Comparison of ENCODE assay signal across 13 cellular contexts in the genomic region with DNA sequence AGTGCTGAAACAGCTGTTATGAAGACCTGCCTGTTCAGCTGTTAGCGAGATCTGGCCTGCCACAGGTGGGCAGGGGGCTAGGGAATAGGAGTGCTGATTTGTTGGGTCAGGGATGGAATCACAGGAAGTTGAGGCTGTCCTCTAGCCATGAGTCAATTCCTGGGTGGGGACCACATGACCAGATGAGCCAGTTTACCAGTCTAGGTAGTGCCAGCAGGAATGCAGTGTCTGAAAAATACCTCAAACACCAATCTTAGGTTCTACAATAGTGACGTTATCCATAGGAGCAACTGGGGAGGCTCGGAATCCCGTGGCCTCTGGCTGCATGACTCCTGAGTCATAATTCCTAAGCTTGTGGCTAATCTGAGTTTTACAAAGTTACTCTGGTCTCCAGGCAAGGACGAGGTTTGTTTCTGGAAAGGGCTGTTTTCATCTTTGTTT. TPM values are rescaled to one million over a fixed set of nuclear protein-coding genes. Genes with fewer than 3 reads are reported as not detected.
A peak's percentile ranks its signal among the peaks of the same experiment; 100 is the strongest.
DNase-seq lines count a peak whose midpoint lies in the region; ATAC-seq, FAIRE-seq and TF ChIP-seq lines count a peak whose summit lies in the region.
"Had no signal": no experiment of that assay in that cellular context is flagged by ENCODE, and none has a peak within 500 bp of the region (broad histone marks: within the 10 kb centered on the region; RNA-seq: fewer than 3 reads in every experiment).

No MANE protein-coding gene starts in this region.

- no peaks in the 10 kb centered on the region for H3K4me1 Mint-ChIP-seq in glutamatergic neuron (ENCODE audit: low read depth, unreplicated experiment)
- H3K4me1 Mint-ChIP-seq: B cell had no signal

- no peaks in the 10 kb centered on the region for H3K36me3 Mint-ChIP-seq in glutamatergic neuron (ENCODE audit: unreplicated experiment)

- DNase-seq in heart right ventricle = no peak
- no peak for DNase-seq in left cardiac atrium
- DNase-seq in mammary epithelial cell = peak; percentile 97
- DNase-seq in kidney epithelial cell (ENCODE audit: low read depth) = peak; percentile 97
- DNase-seq in urothelium cell line (ENCODE audit: low spot score) = peak; percentile 84
- no peak for DNase-seq in glutamatergic neuron
- no peak for DNase-seq in stimulated activated CD4-positive, alpha-beta T cell treated with anti-CD3 and anti-CD28 coated beads, Interleukin-2, amount 100 ng/mL, for 48 hours
- no peak for DNase-seq in D341Med (ENCODE audit: low spot score)
- DNase-seq: activated CD4-positive, alpha-beta T cell treated with anti-CD3 and anti-CD28 coated beads for 1 hour; adrenal gland had no signal

- no peaks in the 10 kb centered on the region for H3K27me3 ChIP-seq in heart right ventricle
- H3K27me3 ChIP-seq in mammary epithelial cell (ENCODE audit: insufficient read depth, low read length) = no peaks in the 10 kb centered on the region
- H3K27me3 ChIP-seq in kidney epithelial cell (ENCODE audit: control insufficient read depth, insufficient read depth, low read length) = no peaks in the 10 kb centered on the region
- H3K27me3 ChIP-seq: adrenal gland had no signal

- H3K4me2 ChIP-seq in mammary epithelial cell (ENCODE audit: insufficient read depth, low read depth, low read length) = peak overlapping the region; percentile 25

- peak overlapping the region; percentile 50 for H2AFZ ChIP-seq in mammary epithelial cell (ENCODE audit: low read depth, low read length)

- no TSS peak for BruUV-seq in mammary epithelial cell (replicated peaks; lab: Mats Ljungman, UMichigan)

- dilution Hi-C loops in mammary epithelial cell (cut with HindIII; ENCODE audit: low sequenced_read_pairs) = no loop called here

- H3K9ac ChIP-seq in mammary epithelial cell (ENCODE audit: insufficient read depth, low read length) = peak overlapping the region; percentile 54

- no peaks in the 10 kb centered on the region for H3K9me3 Mint-ChIP-seq in glutamatergic neuron (ENCODE audit: unreplicated experiment)

- H3K4me3 Mint-ChIP-seq in glutamatergic neuron (ENCODE audit: unreplicated experiment) = no peak overlapping the region
- H3K4me3 Mint-ChIP-seq: B cell had no signal

- no peaks in the 10 kb centered on the region for H3K79me2 ChIP-seq in mammary epithelial cell (ENCODE audit: insufficient read depth, low read length)

- TF ChIP-seq CTCF in heart right ventricle (IDR thresholded peaks at IDR 0.05) (no peak), mammary epithelial cell (conservative IDR thresholded peaks at IDR 0.05 in 1 of 2, IDR thresholded peaks at IDR 0.05 in 1 of 2; ENCODE audit: extremely low read depth in 1 of 2, insufficient read depth in 1 of 2, low read depth in 1 of 2, low read length in 2 of 2) (no peak), kidney epithelial cell (IDR thresholded peaks at IDR 0.05; ENCODE audit: insufficient read depth, low read length, poor library complexity, severe bottlenecking) (no peak), glutamatergic neuron (IDR thresholded peaks at IDR 0.05; ENCODE audit: partially characterized antibody, unreplicated experiment) (no peak)

- intact Hi-C loops in heart right ventricle (cut with DNase I) = no loop called here
- intact Hi-C loops in left cardiac atrium (cut with DNase I) = no loop called here
- intact Hi-C loops in mammary epithelial cell (cut with micrococcal nuclease) = loop anchor here (1.0 to 2.0 kb wide), 2 partner anchors 31 to 119 kb away; no protein-coding TSS in a partner anchor

- H3K9me3 ChIP-seq in heart right ventricle (no peaks in the 10 kb centered on the region), mammary epithelial cell (replicated peaks; ENCODE audit: insufficient read depth, low read length) (no peaks in the 10 kb centered on the region)
- H3K9me3 ChIP-seq: adrenal gland, HAP-1 had no signal

- CTCF ChIA-PET in mammary epithelial cell (lab: Charles Lee; ENCODE audit: low non-redundant PET) = no interaction called here

- no peaks in the 10 kb centered on the region for H3K27me3 Mint-ChIP-seq in glutamatergic neuron (ENCODE audit: unreplicated experiment)

- no peak overlapping the region for H3K27ac Mint-ChIP-seq in glutamatergic neuron (ENCODE audit: unreplicated experiment)
- H3K27ac Mint-ChIP-seq: B cell had no signal

- WGBS in heart right ventricle, 2 donors = 63 to 73% methylated on average over 5 of the region's 5 CpGs
- 23% methylated on average over 4 of the region's 5 CpGs for WGBS in mammary epithelial cell (ENCODE audit: low coverage, missing lambda C conversion rate)

- H4K20me1 ChIP-seq in mammary epithelial cell (ENCODE audit: insufficient read depth, low read length) = no peaks in the 10 kb centered on the region

- H3K36me3 ChIP-seq in heart right ventricle (peaks cover 0 to 18% (median 0%) of the 10 kb centered on the region in 9 donors), mammary epithelial cell (ENCODE audit: insufficient read depth, low read length) (no peaks in the 10 kb centered on the region), kidney epithelial cell (ENCODE audit: control insufficient read depth, insufficient read depth, low read length) (no peaks in the 10 kb centered on the region)
- H3K36me3 ChIP-seq: adrenal gland, HAP-1 had no signal

- ATAC-seq in heart right ventricle (no peak), left cardiac atrium (no peak)

- peak overlapping the region in 9 of 10 donors; percentile 56 to 96 (median 82) for H3K27ac ChIP-seq in heart right ventricle
- H3K27ac ChIP-seq in mammary epithelial cell (ENCODE audit: insufficient read depth, low read depth, low read length) = peak overlapping the region; percentile 85
- H3K27ac ChIP-seq: adrenal gland had no signal

- in situ Hi-C loops in mammary epithelial cell (cut with MboI; ENCODE audit: low sequenced_read_pairs in 2 of 2) = no loop called here

- FAIRE-seq in urothelium cell line (lab: Jason Lieb, UNC) = peak; percentile 97
- FAIRE-seq: GM18507 had no signal

- H3K4me1 ChIP-seq in heart right ventricle (peaks cover 27 to 69% (median 61%) of the 10 kb centered on the region in 9 donors), mammary epithelial cell (ENCODE audit: insufficient read depth, low read length) (peaks cover 41% of the 10 kb centered on the region)
- H3K4me1 ChIP-seq: adrenal gland, HAP-1 had no signal

- H3K4me3 ChIP-seq in heart right ventricle = no peak overlapping the region
- H3K4me3 ChIP-seq in mammary epithelial cell (replicated peaks in 1 of 3; ENCODE audit: insufficient read depth in 1 of 3, low read depth in 2 of 3, low read length in 3 of 3) = peak overlapping the region in 1 of 3 experiments; percentile 3
- no peak overlapping the region for H3K4me3 ChIP-seq in kidney epithelial cell (ENCODE audit: low read depth, low read length)
- H3K4me3 ChIP-seq: adrenal gland, HAP-1 had no signal

RNA-seq across cellular contexts. Expression of gene DYSF, which starts 44.9 kb away (rescaled TPM):
- total RNA-seq in heart right ventricle (100 to 1,000 TPM in 1 of 10 donors, 10 to 100 TPM in 9; 48.3 to 100 (median 71.9) TPM), left cardiac atrium (10 to 100 TPM; 36.8 to 45.8 TPM), mammary epithelial cell (10 to 100 TPM; 18.3 to 46.5 TPM), kidney epithelial cell (42.8 and 49.0 TPM in 2 replicates), glutamatergic neuron (ENCODE audit: unreplicated experiment) (11.1 TPM)
- polyA plus RNA-seq in heart right ventricle (10 to 100 TPM; 20.6 to 29.8 TPM), mammary epithelial cell (3.4 TPM)
- polyA minus RNA-seq in mammary epithelial cell = 40.9 TPM

Comparison
In these comparisons a context has a peak if more than half of its experiments do, and no peak if none do; other contexts are left out.
1. DNase-seq: peak in mammary epithelial cell (single experiment), kidney epithelial cell (single experiment) and urothelium cell line (single experiment); none in heart right ventricle (0 of 2), left cardiac atrium (single experiment), glutamatergic neuron (single experiment), stimulated activated CD4-positive, alpha-beta T cell treated with anti-CD3 and anti-CD28 coated beads, Interleukin-2, amount 100 ng/mL, for 48 hours (0 of 2) and D341Med (single experiment).